Comparison of ENCODE assay signal across 16 cellular contexts in genomic region chr4:4323705-4324534, GRCh38. TPM values are rescaled to one million over a fixed set of nuclear protein-coding genes. Genes with fewer than 3 reads are reported as not detected.
DNase-seq lines count a peak whose midpoint lies in the region; ATAC-seq and TF ChIP-seq lines count a peak whose summit lies in the region.
"Had no signal": no experiment of that assay in that cellular context is flagged by ENCODE, and none has a peak within 500 bp of the region (broad histone marks: within the 10 kb centered on the region; RNA-seq: fewer than 3 reads in every experiment).

No MANE protein-coding gene starts in this region.

- H3K4me3 ChIP-seq in endodermal cell (ENCODE audit: low read length) (no peak overlapping the region), mesendoderm (ENCODE audit: low read length) (no peak overlapping the region)
- H3K4me3 ChIP-seq: body of pancreas, left lung, tibial artery had no signal

- H3K4me2 ChIP-seq in mesendoderm (ENCODE audit: low read length): no peak overlapping the region

- peak overlapping the region; percentile 42 for H3K9ac ChIP-seq in endodermal cell (ENCODE audit: extremely low read depth, low read length, poor library complexity, severe bottlenecking)
- no peak overlapping the region for H3K9ac ChIP-seq in mesendoderm (ENCODE audit: low read length)

- peak overlapping the region; percentile 54 for H3K27ac ChIP-seq in endodermal cell (ENCODE audit: low read depth, low read length)
- peak overlapping the region; percentile 33 for H3K27ac ChIP-seq in mesendoderm (ENCODE audit: low read depth, low read length)
- H3K27ac ChIP-seq: body of pancreas, tibial artery had no signal

- H3K79me2 ChIP-seq in mesendoderm (ENCODE audit: control insufficient read depth, insufficient read depth, low read length): no peaks in the 10 kb centered on the region

- H3K27me3 Mint-ChIP-seq in CD14-positive monocyte (ENCODE audit: low read depth in 3 of 3) (peaks cover 0 to 6% (median 2%) of the 10 kb centered on the region in 3 donors), endodermal cell (ENCODE audit: insufficient read depth) (no peaks in the 10 kb centered on the region), T-cell (no peaks in the 10 kb centered on the region)

- H3K56ac ChIP-seq in mesendoderm (ENCODE audit: low read length): no peak overlapping the region

- intact Hi-C loops in CD14-positive monocyte (cut with micrococcal nuclease): no loop called here

- H2BK5ac ChIP-seq in mesendoderm (ENCODE audit: low read length): peak overlapping the region; percentile 58

- no peak overlapping the region for H2AK5ac ChIP-seq in mesendoderm (ENCODE audit: low read length)

- no peaks in the 10 kb centered on the region for H3K4me1 Mint-ChIP-seq in CD14-positive monocyte
- peaks cover 15% of the 10 kb centered on the region for H3K4me1 Mint-ChIP-seq in endodermal cell
- no peaks in the 10 kb centered on the region for H3K4me1 Mint-ChIP-seq in T-cell

- H3K4me3 Mint-ChIP-seq in CD14-positive monocyte (peak overlapping the region in 1 of 2 donors; percentile 9), endodermal cell (no peak overlapping the region), T-cell (no peak overlapping the region)

- peak overlapping the region in 1 of 7 donors; percentile 15 for H3K27ac Mint-ChIP-seq in CD14-positive monocyte
- peak overlapping the region; percentile 75 for H3K27ac Mint-ChIP-seq in endodermal cell
- H3K27ac Mint-ChIP-seq in T-cell: no peak overlapping the region

- no peak overlapping the region for H3K23ac ChIP-seq in mesendoderm (ENCODE audit: low read length)

- no peaks in the 10 kb centered on the region for H3K9me3 ChIP-seq in endodermal cell (ENCODE audit: control insufficient read depth, low read length)
- H3K9me3 ChIP-seq: body of pancreas, left lung, tibial artery had no signal

- H3K36me3 ChIP-seq in endodermal cell (ENCODE audit: control insufficient read depth, insufficient read depth, low read length): peaks cover 14% of the 10 kb centered on the region
- peaks cover 2% of the 10 kb centered on the region for H3K36me3 ChIP-seq in mesendoderm (ENCODE audit: control insufficient read depth, insufficient read depth, low read length)

- no peak overlapping the region for H2BK15ac ChIP-seq in mesendoderm (replicated peaks; ENCODE audit: low read depth)

- no peak overlapping the region for H4K5ac ChIP-seq in mesendoderm (ENCODE audit: low read length)

- no peak for TF ChIP-seq CTCF in CD14-positive monocyte (IDR thresholded peaks at IDR 0.05)
- no peak for TF ChIP-seq CTCF in endodermal cell (conservative IDR thresholded peaks at IDR 0.05)

- no peaks in the 10 kb centered on the region for H3K27me3 ChIP-seq in endodermal cell (ENCODE audit: control insufficient read depth, insufficient read depth, low read length, poor library complexity, severe bottlenecking)
- no peaks in the 10 kb centered on the region for H3K27me3 ChIP-seq in mesendoderm (ENCODE audit: insufficient read depth, low read length, poor library complexity)
- H3K27me3 ChIP-seq: body of pancreas, left lung, tibial artery had no signal

- H4K8ac ChIP-seq in mesendoderm (ENCODE audit: low read depth, low read length): no peak overlapping the region

- H3K79me1 ChIP-seq in mesendoderm (ENCODE audit: low read length): no peaks in the 10 kb centered on the region

- no peak overlapping the region for H3K18ac ChIP-seq in mesendoderm (ENCODE audit: low read length)

- H3K9me3 Mint-ChIP-seq in CD14-positive monocyte (peaks cover 0 to 5% (median 2%) of the 10 kb centered on the region in 7 donors), endodermal cell (peaks cover 2% of the 10 kb centered on the region), T-cell (no peaks in the 10 kb centered on the region)

- no peak overlapping the region for H2BK120ac ChIP-seq in mesendoderm (ENCODE audit: low read depth, low read length)

- DNase-seq in CD14-positive monocyte (ENCODE audit: low spot score): peak; percentile 9
- peak; percentile 8 for DNase-seq in LHCN-M2 (ENCODE audit: low read depth)
- DNase-seq in endodermal cell: peak; percentile 50
- peak; percentile 45 for DNase-seq in mesendoderm
- no peak for DNase-seq in HPDE6-E6E7 (ENCODE audit: extremely low spot score)
- DNase-seq in T-cell: no peak
- DNase-seq: body of pancreas, left lung, MM.1S, NCI-H2107, NCI-H82, nucleus accumbens, SHP77 had no signal

- peaks cover 28 to 31% of the 10 kb centered on the region in 2 donors for H3K36me3 Mint-ChIP-seq in CD14-positive monocyte
- peaks cover 29% of the 10 kb centered on the region for H3K36me3 Mint-ChIP-seq in endodermal cell (ENCODE audit: low read depth)
- peaks cover 28% of the 10 kb centered on the region for H3K36me3 Mint-ChIP-seq in T-cell

- POLR2A ChIA-PET in T-cell (lab: Charles Lee): no interaction called here

- ATAC-seq in HG02798 (IDR thresholded peaks at IDR 0.05; ENCODE audit: poor library complexity, unreplicated experiment) (no peak), T-cell (replicated peaks in 1 of 4) (no peak), GM18870 (IDR thresholded peaks at IDR 0.05; ENCODE audit: unreplicated experiment) (no peak)
- ATAC-seq: body of pancreas, left lung had no signal

- H3K4me1 ChIP-seq in endodermal cell (ENCODE audit: control insufficient read depth, insufficient read depth, low read length) (peaks cover 7% of the 10 kb centered on the region), mesendoderm (ENCODE audit: control insufficient read depth, low read depth, low read length) (peaks cover 3% of the 10 kb centered on the region)
- H3K4me1 ChIP-seq: body of pancreas, left lung, tibial artery had no signal

- 69 to 86% methylated on average over 6 to 9 of the region's 10 CpGs for WGBS in endodermal cell (ENCODE audit: insufficient coverage in 1 of 2, insufficient read length in 1 of 2), 2 experiments
- WGBS in mesendoderm (ENCODE audit: extremely low coverage, insufficient coverage, low lambda C conversion rate): no CpG with 5 or more reads among the region's 10 CpGs

- CTCF ChIA-PET in T-cell (lab: Charles Lee): interaction anchor here in 1 of 2 donors (0.6 kb wide), 2 partner anchors 14 to 40 kb away, joined by 3 to 4 read pairs; no protein-coding TSS in a partner anchor

- no peak overlapping the region for H3K4ac ChIP-seq in mesendoderm (ENCODE audit: low read depth, low read length)

RNA-seq across cellular contexts. Expression of gene ZBTB49, which starts 33.9 kb away (rescaled TPM):
- polyA plus RNA-seq in CD14-positive monocyte: 1 to 10 TPM; 1.4 to 1.7 TPM
- total RNA-seq in LHCN-M2 (2014; rRNA removed) (2.9 and 3.8 TPM in 2 replicates), endodermal cell (1 to 10 TPM; 5.9 to 8.0 TPM), T-cell (10 to 100 TPM in 3 of 5 donors, 1 to 10 TPM in 2; 7.9 to 17.1 (median 11.4) TPM)
- 2.2 TPM for polyA plus RNA-seq in LHCN-M2 (2012)
- polyA plus RNA-seq in endodermal cell (2013, experiment 1 of 2): 5.9 TPM
- polyA plus RNA-seq in endodermal cell (2013, experiment 2 of 2): 6.0 TPM
- polyA plus RNA-seq in mesendoderm (2013, experiment 1 of 2): 3.3 TPM
- 3.3 TPM for polyA plus RNA-seq in mesendoderm (2013, experiment 2 of 2)

RNA-seq across cellular contexts. Expression of gene LYAR, which starts 34.0 kb away (rescaled TPM):
- 10 to 100 TPM; 14.9 to 22.6 TPM for polyA plus RNA-seq in CD14-positive monocyte
- 26.1 and 26.6 TPM in 2 replicates for total RNA-seq in LHCN-M2 (2014; rRNA removed)
- polyA plus RNA-seq in LHCN-M2 (2012): 9.7 TPM
- 10 to 100 TPM; 23.7 to 26.3 TPM for total RNA-seq in endodermal cell
- polyA plus RNA-seq in endodermal cell (2013, experiment 1 of 2): 25.1 TPM
- 24.6 TPM for polyA plus RNA-seq in endodermal cell (2013, experiment 2 of 2)
- polyA plus RNA-seq in mesendoderm (2013, experiment 1 of 2): 157 TPM
- 164 TPM for polyA plus RNA-seq in mesendoderm (2013, experiment 2 of 2)
- total RNA-seq in T-cell: 10 to 100 TPM; 21.0 to 46.3 (median 31.7) TPM

Comparison
In these comparisons a context has a peak if more than half of its experiments do, and no peak if none do; other contexts are left out.
1. DNase-seq: peak in CD14-positive monocyte (single experiment), LHCN-M2 (single experiment), endodermal cell (single experiment) and mesendoderm (single experiment); none in HPDE6-E6E7 (single experiment) and T-cell (0 of 34).